Comparison of ENCODE assay signal across 8 cellular contexts in the genomic region with DNA sequence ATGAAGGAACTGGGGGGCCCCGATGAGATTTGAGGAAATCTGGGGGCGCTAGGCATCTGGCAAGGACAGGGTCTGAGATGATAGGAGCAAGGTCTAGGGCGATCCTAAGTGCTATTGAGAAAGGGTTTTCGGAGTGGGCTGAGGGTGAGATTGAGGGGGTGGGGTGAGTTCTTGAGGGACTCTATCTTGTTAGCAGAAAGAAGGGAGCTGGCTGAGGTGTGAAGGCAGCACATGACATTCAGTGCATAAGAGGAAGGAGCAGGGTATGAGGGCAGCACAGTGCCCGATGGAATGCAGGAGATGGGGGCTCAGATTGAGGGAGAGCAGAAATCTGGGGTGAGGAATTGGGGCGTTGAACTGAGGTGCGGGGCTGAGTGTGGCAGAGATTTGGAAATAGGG. TPM values are rescaled to one million over a fixed set of nuclear protein-coding genes. Genes with fewer than 3 reads are reported as not detected.
A peak's percentile ranks its signal among the peaks of the same experiment; 100 is the strongest.
DNase-seq lines count a peak whose midpoint lies in the region; ATAC-seq and TF ChIP-seq lines count a peak whose summit lies in the region.

No MANE protein-coding gene starts in this region.

- no peaks in the 10 kb centered on the region for H3K36me3 Mint-ChIP-seq in activated CD4-positive, alpha-beta T cell treated with anti-CD3 and anti-CD28 coated beads, Interleukin-2, amount 10 ng/mL, durations not matched to agents 24 days and 14 days (ENCODE audit: low read depth)
- H3K36me3 Mint-ChIP-seq in T-cell: no peaks in the 10 kb centered on the region
- peaks cover 8% of the 10 kb centered on the region for H3K36me3 Mint-ChIP-seq in neural crest cell (ENCODE audit: low read depth)

- TF ChIP-seq POLR2A in esophagus muscularis mucosa (IDR thresholded peaks at IDR 0.05; ENCODE audit: low read depth): no peak

- no peaks in the 10 kb centered on the region for H3K9me3 Mint-ChIP-seq in activated CD4-positive, alpha-beta T cell treated with anti-CD3 and anti-CD28 coated beads, Interleukin-2, amount 10 ng/mL, durations not matched to agents 24 days and 14 days
- H3K9me3 Mint-ChIP-seq in T-cell (no peaks in the 10 kb centered on the region), neural crest cell (no peaks in the 10 kb centered on the region)

- H3K4me3 Mint-ChIP-seq in activated CD4-positive, alpha-beta T cell treated with anti-CD3 and anti-CD28 coated beads, Interleukin-2, amount 10 ng/mL, durations not matched to agents 24 days and 14 days: peak overlapping the region; percentile 92
- peak overlapping the region; percentile 90 to 95 (median 94) for H3K4me3 Mint-ChIP-seq in T-cell
- peak overlapping the region; percentile 95 for H3K4me3 Mint-ChIP-seq in neural crest cell

- ATAC-seq in T-cell (replicated peaks in 1 of 4): peak in 1 of 4 experiments; percentile 2
- no peak for ATAC-seq in HG03565 (IDR thresholded peaks at IDR 0.05; ENCODE audit: unreplicated experiment)
- no peak for ATAC-seq in HG02571 (IDR thresholded peaks at IDR 0.05; ENCODE audit: unreplicated experiment)

- H3K27ac Mint-ChIP-seq in activated CD4-positive, alpha-beta T cell treated with anti-CD3 and anti-CD28 coated beads, Interleukin-2, amount 10 ng/mL, durations not matched to agents 24 days and 14 days: peak overlapping the region; percentile 77
- peak overlapping the region; percentile 60 to 92 for H3K27ac Mint-ChIP-seq in T-cell
- H3K27ac Mint-ChIP-seq in neural crest cell (ENCODE audit: unreplicated experiment): peak overlapping the region; percentile 28

- TF ChIP-seq CTCF in esophagus muscularis mucosa (IDR thresholded peaks at IDR 0.05) (no peak), neural crest cell (conservative IDR thresholded peaks at IDR 0.05) (no peak)

- H3K9me3 ChIP-seq in esophagus muscularis mucosa: no peaks in the 10 kb centered on the region

- peaks cover 46% of the 10 kb centered on the region for H3K4me1 Mint-ChIP-seq in activated CD4-positive, alpha-beta T cell treated with anti-CD3 and anti-CD28 coated beads, Interleukin-2, amount 10 ng/mL, durations not matched to agents 24 days and 14 days
- H3K4me1 Mint-ChIP-seq in T-cell (peaks cover 65 to 71% (median 69%) of the 10 kb centered on the region in 3 donors), neural crest cell (peaks cover 33% of the 10 kb centered on the region)

- 13% methylated on average over 7 of the region's 7 CpGs for WGBS in esophagus muscularis mucosa

- no peaks in the 10 kb centered on the region for H3K36me3 ChIP-seq in esophagus muscularis mucosa

- intact Hi-C loops in activated CD4-positive, alpha-beta T cell treated with anti-CD3 and anti-CD28 coated beads, Interleukin-2, amount 10 ng/mL, durations not matched to agents 24 days and 14 days (cut with micrococcal nuclease): no loop called here
- intact Hi-C loops in esophagus muscularis mucosa (cut with DNase I): loop anchor here (10.0 kb wide), 1 partner anchor 1673 kb away; no protein-coding TSS in a partner anchor

- H3K27ac ChIP-seq in esophagus muscularis mucosa (replicated peaks in 1 of 4): peak overlapping the region; percentile 78 to 85 (median 82)

- H3K4me3 ChIP-seq in esophagus muscularis mucosa: peak overlapping the region; percentile 64 to 91 (median 78)

- DNase-seq in activated CD4-positive, alpha-beta T cell treated with anti-CD3 and anti-CD28 coated beads, Interleukin-2, amount 10 ng/mL, durations not matched to agents 24 days and 14 days: no peak
- DNase-seq in activated CD4-positive, alpha-beta T cell treated with anti-CD3 and anti-CD28 coated beads for 4 hours: no peak
- DNase-seq in T-cell: peak in 1 of 34 experiments; percentile 5
- no peak for DNase-seq in esophagus muscularis mucosa (ENCODE audit: extremely low spot score)
- no peak for DNase-seq in neural crest cell (ENCODE audit: low read depth, low spot score)
- DNase-seq in NCI-H774 (lab: John Stamatoyannopoulos, UW): no peak

- CTCF ChIA-PET in T-cell (lab: Charles Lee): interaction anchor here in 1 of 2 donors (1.0 kb wide), 2 partner anchors 11 kb away, joined by 3 read pairs; no protein-coding TSS in a partner anchor

- POLR2A ChIA-PET in T-cell (lab: Charles Lee): no interaction called here

- no peak for TF ChIP-seq EP300 in esophagus muscularis mucosa (IDR thresholded peaks at IDR 0.05)

- no peaks in the 10 kb centered on the region for H3K27me3 ChIP-seq in esophagus muscularis mucosa

- peaks cover 29 to 62% (median 59%) of the 10 kb centered on the region in 4 donors for H3K4me1 ChIP-seq in esophagus muscularis mucosa

- no peaks in the 10 kb centered on the region for H3K27me3 Mint-ChIP-seq in activated CD4-positive, alpha-beta T cell treated with anti-CD3 and anti-CD28 coated beads, Interleukin-2, amount 10 ng/mL, durations not matched to agents 24 days and 14 days
- H3K27me3 Mint-ChIP-seq in T-cell: no peaks in the 10 kb centered on the region
- peaks cover 4% of the 10 kb centered on the region for H3K27me3 Mint-ChIP-seq in neural crest cell (ENCODE audit: low read depth)

RNA-seq across cellular contexts. Expression of a gene that starts 0.7 kb away (rescaled TPM):
- total RNA-seq in activated CD4-positive, alpha-beta T cell treated with anti-CD3 and anti-CD28 coated beads, Interleukin-2, amount 10 ng/mL, durations not matched to agents 24 days and 14 days: 11.9 and 14.4 TPM in 2 replicates
- 10 to 100 TPM in 4 of 5 donors, 1 to 10 TPM in 1; 7.7 to 23.4 (median 19.8) TPM for total RNA-seq in T-cell
- 10 to 100 TPM; 12.9 to 19.2 (median 17.3) TPM for total RNA-seq in esophagus muscularis mucosa
- 21.4 and 21.5 TPM in 2 replicates for total RNA-seq in neural crest cell
